Comparison of ENCODE assay signal across 8 cellular contexts in genomic region chr18:62751341-62751821, GRCh38. TPM values are rescaled to one million over a fixed set of nuclear protein-coding genes. Genes with fewer than 3 reads are reported as not detected.
DNase-seq lines count a peak whose midpoint lies in the region; ATAC-seq and TF ChIP-seq lines count a peak whose summit lies in the region.

No MANE protein-coding gene starts in this region.

- H3K4me3 Mint-ChIP-seq in T-helper 2 cell treated with Interferon-gamma antibody and Interleukin-4, amounts not matched to agents 5 μg/mL and 100 μg/mL, for 36 hours, result no peak overlapping the region

- TF ChIP-seq CTCF in GM13977 (IDR thresholded peaks at IDR 0.05; ENCODE audit: extremely low read depth, insufficient read depth, missing control alignments), result no peak

- H3K27me3 Mint-ChIP-seq in T-helper 2 cell treated with Interferon-gamma antibody and Interleukin-4, amounts not matched to agents 5 μg/mL and 100 μg/mL, for 36 hours (ENCODE audit: low read depth), result no peaks in the 10 kb centered on the region

- H3K36me3 ChIP-seq in neuron (ENCODE audit: insufficient read depth, low read length), result no peaks in the 10 kb centered on the region

- intact Hi-C loops in left cardiac atrium (cut with DNase I), result no loop called here

- peaks cover 15% of the 10 kb centered on the region for H3K4me1 Mint-ChIP-seq in T-helper 2 cell treated with Interferon-gamma antibody and Interleukin-4, amounts not matched to agents 5 μg/mL and 100 μg/mL, for 36 hours (ENCODE audit: low read depth)

- H3K36me3 Mint-ChIP-seq in T-helper 2 cell treated with Interferon-gamma antibody and Interleukin-4, amounts not matched to agents 5 μg/mL and 100 μg/mL, for 36 hours (ENCODE audit: low read depth), result peaks cover 9% of the 10 kb centered on the region

- in situ Hi-C loops in GM13977 (cut with MboI; ENCODE audit: low pct_unique_long_range_greater_than_20kb, low sequenced_read_pairs, unreplicated experiment), result no loop called here

- H3K27me3 ChIP-seq in neuron (ENCODE audit: insufficient read depth, low read length), result no peaks in the 10 kb centered on the region

- peaks cover 2% of the 10 kb centered on the region for H3K9me3 ChIP-seq in neuron (ENCODE audit: low read length)

- DNase-seq in EH (ENCODE audit: low read depth), result peak; percentile 64
- DNase-seq in RPMI7951 (ENCODE audit: low read depth), result peak; percentile 32
- peak; percentile 39 for DNase-seq in left cardiac atrium
- no peak for DNase-seq in UCSD-AML1 (lab: John Stamatoyannopoulos, UW; ENCODE audit: unreplicated experiment)
- DNase-seq in T-helper 2 cell treated with Interferon-gamma antibody and Interleukin-4, amounts not matched to agents 5 μg/mL and 100 μg/mL, for 36 hours (ENCODE audit: low spot score), result no peak
- DNase-seq in GM13977 (ENCODE audit: low spot score), result no peak

- peaks cover 42% of the 10 kb centered on the region for H3K4me1 ChIP-seq in neuron (ENCODE audit: insufficient read depth, low read length)

- no peak overlapping the region for H3K27ac Mint-ChIP-seq in T-helper 2 cell treated with Interferon-gamma antibody and Interleukin-4, amounts not matched to agents 5 μg/mL and 100 μg/mL, for 36 hours

- ATAC-seq in left cardiac atrium (peak; percentile 84 to 85), GM19023 (IDR thresholded peaks at IDR 0.05; ENCODE audit: unreplicated experiment) (no peak)

- H3K9me3 Mint-ChIP-seq in T-helper 2 cell treated with Interferon-gamma antibody and Interleukin-4, amounts not matched to agents 5 μg/mL and 100 μg/mL, for 36 hours, result peaks cover 3% of the 10 kb centered on the region

- peak overlapping the region; percentile 38 for H3K4me3 ChIP-seq in neuron (ENCODE audit: low read length)

- H2AFZ ChIP-seq in neuron (ENCODE audit: low read depth, low read length), result no peak overlapping the region

RNA-seq across cellular contexts. Expression of gene PHLPP1, which starts 36.0 kb away (rescaled TPM):
- total RNA-seq in RPMI7951 (2014; rRNA removed; shearing (Covaris generic)), result 4.1 and 4.3 TPM in 2 replicates
- 1 to 10 TPM; 5.0 to 8.6 TPM for total RNA-seq in left cardiac atrium

Comparison
In these comparisons a context has a peak if more than half of its experiments do, and no peak if none do; other contexts are left out.
1. DNase-seq: peak in EH (single experiment), RPMI7951 (single experiment) and left cardiac atrium (single experiment); none in UCSD-AML1 (single experiment), T-helper 2 cell treated with Interferon-gamma antibody and Interleukin-4, amounts not matched to agents 5 μg/mL and 100 μg/mL, for 36 hours (single experiment) and GM13977 (single experiment).